27 cellular contexts compared by ENCODE assay signal in genomic region chr7:91660734-91661355, GRCh38.
DNase-seq lines count a peak whose midpoint lies in the region; ATAC-seq, FAIRE-seq and TF ChIP-seq lines count a peak whose summit lies in the region.
"Had no signal": no experiment of that assay in that cellular context is flagged by ENCODE, and none has a peak within 500 bp of the region (broad histone marks: within the 10 kb centered on the region; RNA-seq: fewer than 3 reads in every experiment).

No MANE protein-coding gene starts in this region.

- TF ChIP-seq POLR2A in HepG2 (IDR thresholded peaks at IDR 0.05; ENCODE audit: insufficient read depth in 1 of 2, low read depth in 2 of 2, low read length in 2 of 2) (no peak), right lobe of liver (IDR thresholded peaks at IDR 0.05) (no peak)

- dilution Hi-C loops in mammary epithelial cell (cut with HindIII; ENCODE audit: low sequenced_read_pairs): no loop called here

- no peak overlapping the region for H2AFZ ChIP-seq in HepG2 (ENCODE audit: low read length)
- no peak overlapping the region for H2AFZ ChIP-seq in mammary epithelial cell (ENCODE audit: low read depth, low read length)
- H2AFZ ChIP-seq: GM23248 had no signal

- H3K36me3 ChIP-seq in HepG2 (replicated peaks in 1 of 2; ENCODE audit: control insufficient read depth in 1 of 2, insufficient read depth in 2 of 2, low read length in 2 of 2) (no peaks in the 10 kb centered on the region), right lobe of liver (no peaks in the 10 kb centered on the region), bronchial epithelial cell (ENCODE audit: control insufficient read depth, insufficient read depth, low read length) (no peaks in the 10 kb centered on the region), mammary epithelial cell (ENCODE audit: insufficient read depth, low read length) (no peaks in the 10 kb centered on the region), ascending aorta (no peaks in the 10 kb centered on the region)
- H3K36me3 ChIP-seq: BE2C, left lung, suprapubic skin had no signal

- in situ Hi-C loops in HepG2 (cut with HindIII; ENCODE audit: extremely low pct_ligation_motif_present, low pct_unique_long_range_greater_than_20kb): no loop called here
- in situ Hi-C loops in mammary epithelial cell (cut with MboI; ENCODE audit: low sequenced_read_pairs in 2 of 2): no loop called here

- H3K79me2 ChIP-seq in HepG2 (ENCODE audit: insufficient read depth, low read length) (no peaks in the 10 kb centered on the region), mammary epithelial cell (ENCODE audit: insufficient read depth, low read length) (no peaks in the 10 kb centered on the region)

- no peaks in the 10 kb centered on the region for H3K4me1 ChIP-seq in HepG2 (ENCODE audit: insufficient read depth, low read length)
- no peaks in the 10 kb centered on the region for H3K4me1 ChIP-seq in right lobe of liver
- no peaks in the 10 kb centered on the region for H3K4me1 ChIP-seq in mammary epithelial cell (ENCODE audit: insufficient read depth, low read length)
- H3K4me1 ChIP-seq in ascending aorta: no peaks in the 10 kb centered on the region
- H3K4me1 ChIP-seq: BE2C, left lung had no signal

- TF ChIP-seq CTCF in HepG2 (CRISPR knock-in tag; IDR thresholded peaks at IDR 0.05): no peak
- no peak for TF ChIP-seq CTCF in right lobe of liver (IDR thresholded peaks at IDR 0.05)
- no peak for TF ChIP-seq CTCF in bronchial epithelial cell (IDR thresholded peaks at IDR 0.05; ENCODE audit: insufficient read depth, low read length, severe bottlenecking)
- TF ChIP-seq CTCF in mammary epithelial cell (conservative IDR thresholded peaks at IDR 0.05 in 1 of 2, IDR thresholded peaks at IDR 0.05 in 1 of 2; ENCODE audit: extremely low read depth in 1 of 2, insufficient read depth in 1 of 2, low read depth in 1 of 2, low read length in 2 of 2): no peak
- TF ChIP-seq CTCF in ascending aorta (IDR thresholded peaks at IDR 0.05): no peak

- H3K4me2 ChIP-seq in HepG2 (ENCODE audit: low read depth, low read length) (no peak overlapping the region), mammary epithelial cell (ENCODE audit: insufficient read depth, low read depth, low read length) (no peak overlapping the region)

- DNase-seq in HepG2 (ENCODE audit: low spot score) (no peak), right lobe of liver (no peak), bronchial epithelial cell (ENCODE audit: low read depth) (peak; percentile 23), urothelium cell line (ENCODE audit: low spot score) (no peak), mammary epithelial cell (no peak), ascending aorta (ENCODE audit: low spot score in 2 of 2) (no peak)
- DNase-seq: activated CD4-positive, alpha-beta T cell treated with anti-CD3 and anti-CD28 coated beads, Interleukin-2, amount 10 ng/mL, durations not matched to agents 24 days and 14 days; activated CD8-positive, alpha-beta memory T cell treated with anti-CD3 and anti-CD28 coated beads, Interleukin-2, amount 50 U/mL, for 4 hours; aorta; BE2C; central memory CD4-positive, alpha-beta T cell; foreskin fibroblast; GM23248; left lung; natural killer cell; NCI-H1092 treated with DMSO at 0.1 percent for 48 hours; NCI-H187 treated with DMSO at 0.1 percent for 48 hours; NCI-H69; RPMI8226; small intestine; stimulated activated CD4-positive, alpha-beta T cell treated with anti-CD3 and anti-CD28 coated beads, Interleukin-2, amount 100 ng/mL, for 24 hours; T-helper 17 cell had no signal

- no peak for TF ChIP-seq RAD21 in HepG2 (CRISPR knock-in tag; IDR thresholded peaks at IDR 0.05)

- no peak for ATAC-seq in HepG2
- no peak for ATAC-seq in right lobe of liver
- peak; percentile 59 for ATAC-seq in HG02759 (IDR thresholded peaks at IDR 0.05; ENCODE audit: unreplicated experiment)
- ATAC-seq in HG03108 (IDR thresholded peaks at IDR 0.05; ENCODE audit: unreplicated experiment): no peak
- ATAC-seq: left lung, natural killer cell, T-helper 17 cell had no signal

- no peaks in the 10 kb centered on the region for H4K20me1 ChIP-seq in HepG2 (ENCODE audit: insufficient read depth, low read length)
- H4K20me1 ChIP-seq in mammary epithelial cell (ENCODE audit: insufficient read depth, low read length): no peaks in the 10 kb centered on the region

- no peak overlapping the region for H3K27ac ChIP-seq in HepG2 (ENCODE audit: extremely low read length, insufficient read depth, low read length)
- no peak overlapping the region for H3K27ac ChIP-seq in right lobe of liver
- H3K27ac ChIP-seq in mammary epithelial cell (ENCODE audit: insufficient read depth, low read depth, low read length): no peak overlapping the region
- H3K27ac ChIP-seq in ascending aorta: no peak overlapping the region
- H3K27ac ChIP-seq: GM23248, left lung, SK-N-MC, suprapubic skin had no signal

- CTCF ChIA-PET in HepG2 (lab: Yijun Ruan, JAX; ENCODE audit: low intra/inter-chr PET ratio, low total read pairs) (no interaction called here), mammary epithelial cell (lab: Charles Lee; ENCODE audit: low non-redundant PET) (no interaction called here)

- H3K27me3 ChIP-seq in HepG2 (ENCODE audit: control insufficient read depth in 1 of 2, insufficient read depth in 2 of 2, low read length in 2 of 2): no peaks in the 10 kb centered on the region
- H3K27me3 ChIP-seq in right lobe of liver: no peaks in the 10 kb centered on the region
- no peaks in the 10 kb centered on the region for H3K27me3 ChIP-seq in bronchial epithelial cell (ENCODE audit: control insufficient read depth, insufficient read depth, low read length)
- H3K27me3 ChIP-seq in mammary epithelial cell (ENCODE audit: insufficient read depth, low read length): no peaks in the 10 kb centered on the region
- no peaks in the 10 kb centered on the region for H3K27me3 ChIP-seq in ascending aorta
- H3K27me3 ChIP-seq: BE2C, left lung, suprapubic skin had no signal

- FAIRE-seq in HepG2 (lab: Jason Lieb, UNC) (no peak), bronchial epithelial cell (lab: Jason Lieb, UNC) (no peak), urothelium cell line (lab: Jason Lieb, UNC) (peak; percentile 40)
- FAIRE-seq: A204.1, small intestine had no signal

- POLR2A ChIA-PET in HepG2 (lab: Yijun Ruan, JAX): no interaction called here

- H3K9ac ChIP-seq in HepG2 (ENCODE audit: insufficient read depth, low read depth, low read length): no peak overlapping the region
- H3K9ac ChIP-seq in mammary epithelial cell (ENCODE audit: insufficient read depth, low read length): no peak overlapping the region
- H3K9ac ChIP-seq: GM23248 had no signal

- BruUV-seq in HepG2 (replicated peaks; lab: Mats Ljungman, UMichigan) (no TSS peak), mammary epithelial cell (replicated peaks; lab: Mats Ljungman, UMichigan) (no TSS peak)

- H3K4me3 ChIP-seq in HepG2 (replicated peaks in 1 of 3; ENCODE audit: insufficient read depth in 1 of 3, low read depth in 2 of 3, low read length in 3 of 3): no peak overlapping the region
- no peak overlapping the region for H3K4me3 ChIP-seq in right lobe of liver
- no peak overlapping the region for H3K4me3 ChIP-seq in bronchial epithelial cell (ENCODE audit: low read depth, low read length)
- H3K4me3 ChIP-seq in mammary epithelial cell (replicated peaks in 1 of 3; ENCODE audit: insufficient read depth in 1 of 3, low read depth in 2 of 3, low read length in 3 of 3): no peak overlapping the region
- no peak overlapping the region for H3K4me3 ChIP-seq in ascending aorta
- H3K4me3 ChIP-seq: GM23248, left lung, SK-N-MC, suprapubic skin had no signal

- intact Hi-C loops in HepG2 (cut with micrococcal nuclease; ENCODE audit: unreplicated experiment) (no loop called here), right lobe of liver (cut with DNase I) (no loop called here), mammary epithelial cell (cut with micrococcal nuclease) (no loop called here), ascending aorta (cut with DNase I) (no loop called here)

- TF ChIP-seq EP300 in HepG2 (IDR thresholded peaks at IDR 0.05; ENCODE audit: low read depth in 2 of 2, low read length in 2 of 2) (no peak), HepG2 (CRISPR knock-in tag; IDR thresholded peaks at IDR 0.05; ENCODE audit: borderline replicate concordance) (no peak)

- no peaks in the 10 kb centered on the region for H3K9me3 ChIP-seq in HepG2 (ENCODE audit: low read length)
- H3K9me3 ChIP-seq in right lobe of liver: no peaks in the 10 kb centered on the region
- H3K9me3 ChIP-seq in mammary epithelial cell (replicated peaks; ENCODE audit: insufficient read depth, low read length): no peaks in the 10 kb centered on the region
- H3K9me3 ChIP-seq in ascending aorta: no peaks in the 10 kb centered on the region
- H3K9me3 ChIP-seq: BE2C, left lung, suprapubic skin had no signal

TF ChIP-seq in HepG2, 621 proteins besides CTCF, POLR2A, EP300 and RAD21:
- TF ChIP-seq MXI1 (IDR thresholded peaks at IDR 0.05; ENCODE audit: borderline replicate concordance, low read depth, low read length): no peak
- peak; percentile 90 for TF ChIP-seq MAFF (IDR thresholded peaks at IDR 0.05; ENCODE audit: low read depth, low read length)
- peak; percentile 83 to 93 for TF ChIP-seq MAFK (conservative IDR thresholded peaks at IDR 0.05 in 1 of 2, IDR thresholded peaks at IDR 0.05 in 1 of 2; ENCODE audit: low read length in 2 of 2)
